Comparison of ENCODE assay signal across 19 cellular contexts in the genomic region with DNA sequence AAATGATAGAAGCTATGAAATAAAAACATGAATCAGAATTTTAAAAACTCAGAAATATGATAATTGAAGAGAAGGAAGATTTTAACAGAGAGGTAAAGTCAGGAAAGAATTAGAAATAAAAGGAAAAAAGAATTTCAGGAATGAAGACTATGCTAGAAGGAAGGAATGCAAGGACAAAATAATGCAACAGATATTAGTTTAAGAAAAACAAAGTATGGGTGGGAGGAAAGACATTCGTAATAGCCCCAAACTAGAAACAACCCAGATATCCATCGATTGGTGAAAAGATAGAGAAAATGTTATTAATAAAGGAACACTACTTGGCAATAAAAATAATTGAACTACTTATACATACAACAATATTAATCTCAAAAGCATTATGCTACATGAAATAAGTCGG.
"Had no signal": no experiment of that assay in that cellular context is flagged by ENCODE, and none has a peak within 500 bp of the region (broad histone marks: within the 10 kb centered on the region; RNA-seq: fewer than 3 reads in every experiment).

No MANE protein-coding gene starts in this region.

- H3K4me1 Mint-ChIP-seq: activated CD4-positive, alpha-beta T cell treated with anti-CD3 and anti-CD28 coated beads for 36 hours; activated naive CD8-positive, alpha-beta T cell treated with anti-CD3 and anti-CD28 coated beads, Interleukin-2, amount 10 ng/mL, durations not matched to agents 7 days and 5 days; brain; central memory CD8-positive, alpha-beta T cell; natural killer cell had no signal

- H3K27ac Mint-ChIP-seq: activated CD4-positive, alpha-beta T cell treated with anti-CD3 and anti-CD28 coated beads for 36 hours; activated naive CD8-positive, alpha-beta T cell treated with anti-CD3 and anti-CD28 coated beads, Interleukin-2, amount 10 ng/mL, durations not matched to agents 7 days and 5 days; brain; natural killer cell; stimulated activated naive CD8-positive, alpha-beta T cell treated with anti-CD3 and anti-CD28 coated beads, Interleukin-15, Interleukin-2, amounts not matched to agents 100 ng/mL and 50 ng/mL, for 24 hours; T-helper 2 cell treated with Interferon-gamma antibody and Interleukin-4, amounts not matched to agents 5 μg/mL and 100 μg/mL, for 36 hours; WTC11 had no signal

- H2AFZ ChIP-seq: parathyroid adenoma had no signal

- H3K9me3 ChIP-seq: gastroesophageal sphincter had no signal

- FAIRE-seq: urothelium cell line had no signal

- H3K9ac ChIP-seq: parathyroid adenoma had no signal

- H3K27me3 Mint-ChIP-seq: brain had no signal

- H3K4me3 Mint-ChIP-seq: activated CD4-positive, alpha-beta T cell treated with anti-CD3 and anti-CD28 coated beads for 36 hours; activated naive CD8-positive, alpha-beta T cell treated with anti-CD3 and anti-CD28 coated beads, Interleukin-2, amount 10 ng/mL, durations not matched to agents 7 days and 5 days; brain; central memory CD8-positive, alpha-beta T cell; natural killer cell; stimulated activated naive CD8-positive, alpha-beta T cell treated with anti-CD3 and anti-CD28 coated beads, Interleukin-15, Interleukin-2, amounts not matched to agents 100 ng/mL and 50 ng/mL, for 24 hours; T-helper 2 cell treated with Interferon-gamma antibody and Interleukin-4, amounts not matched to agents 5 μg/mL and 100 μg/mL, for 36 hours; WTC11 had no signal

- DNase-seq: activated CD4-positive, alpha-beta T cell treated with anti-CD3 and anti-CD28 coated beads for 36 hours; activated CD4-positive, alpha-beta T cell treated with anti-CD3 and anti-CD28 coated beads, Interleukin-2, amount 50 U/mL, for 48 hours; activated naive CD4-positive, alpha-beta T cell; activated naive CD8-positive, alpha-beta T cell treated with anti-CD3 and anti-CD28 coated beads, Interleukin-2, amount 10 ng/mL, durations not matched to agents 7 days and 5 days; amygdala; cortex of kidney; effector CD4-positive, alpha-beta T cell; mesenchymal stem cell; natural killer cell had no signal

- H3K79me2 ChIP-seq: parathyroid adenoma had no signal

- H3K4me3 ChIP-seq: gastroesophageal sphincter, tibial nerve had no signal

- H3K27ac ChIP-seq: parathyroid adenoma, tibial nerve had no signal

- H3K27me3 ChIP-seq: gastroesophageal sphincter, tibial nerve had no signal

- ATAC-seq: activated CD4-positive, alpha-beta T cell treated with anti-CD3 and anti-CD28 coated beads for 36 hours; esophagus mucosa; gastroesophageal sphincter; natural killer cell; WTC11 had no signal

- H3K36me3 ChIP-seq: gastroesophageal sphincter, tibial nerve had no signal

- H3K36me3 Mint-ChIP-seq: activated naive CD8-positive, alpha-beta T cell treated with anti-CD3 and anti-CD28 coated beads, Interleukin-2, amount 10 ng/mL, durations not matched to agents 7 days and 5 days; natural killer cell had no signal

- H3K4me1 ChIP-seq: parathyroid adenoma, tibial nerve had no signal
